In the genomic region with DNA sequence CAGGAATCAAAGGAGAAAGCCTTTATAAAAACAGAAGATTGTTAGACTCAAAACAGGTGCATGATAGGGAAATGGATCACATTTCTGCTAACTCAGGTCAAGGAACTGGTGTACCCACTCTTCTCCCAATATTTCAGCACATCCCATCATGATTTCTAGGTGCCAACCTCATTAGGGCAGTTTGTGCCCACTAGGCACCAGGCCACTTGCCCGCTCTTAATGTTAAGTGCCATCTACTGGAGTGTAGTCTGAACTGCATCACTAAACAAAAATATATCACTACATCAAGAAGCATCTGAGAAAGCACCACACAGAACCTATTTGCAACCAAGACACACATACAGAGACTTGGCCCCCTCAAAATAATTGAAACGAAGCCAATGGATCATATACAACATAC, we compare ENCODE assay signal across 13 cellular contexts.
DNase-seq lines count a peak whose midpoint lies in the region; ATAC-seq and TF ChIP-seq lines count a peak whose summit lies in the region.
"Had no signal": no experiment of that assay in that cellular context is flagged by ENCODE, and none has a peak within 500 bp of the region (broad histone marks: within the 10 kb centered on the region; RNA-seq: fewer than 3 reads in every experiment).

No MANE protein-coding gene starts in this region.

- H3K27me3 ChIP-seq in GM06990 (replicated peaks; ENCODE audit: control insufficient read depth, insufficient read depth, low read length), result no peaks in the 10 kb centered on the region
- H3K27me3 ChIP-seq in WERI-Rb-1 (ENCODE audit: insufficient read depth, low read depth, severe bottlenecking), result no peaks in the 10 kb centered on the region
- H3K27me3 ChIP-seq: dorsolateral prefrontal cortex had no signal

- TF ChIP-seq CTCF in GM06990 (IDR thresholded peaks at IDR 0.05; ENCODE audit: insufficient read depth, low read length, poor library complexity, severe bottlenecking) (peak; percentile 24), WERI-Rb-1 (IDR thresholded peaks at IDR 0.05; ENCODE audit: low read depth, low read length) (peak; percentile 65)

- no peaks in the 10 kb centered on the region for H3K9me3 ChIP-seq in WERI-Rb-1 (ENCODE audit: severe bottlenecking)

- H3K36me3 ChIP-seq in GM06990 (ENCODE audit: control insufficient read depth, insufficient read depth, low read length), result no peaks in the 10 kb centered on the region
- H3K36me3 ChIP-seq in WERI-Rb-1, result no peaks in the 10 kb centered on the region

- no peak overlapping the region for H3K4me3 ChIP-seq in GM06990 (replicated peaks; ENCODE audit: low read depth, low read length)
- no peak overlapping the region for H3K4me3 ChIP-seq in WERI-Rb-1 (ENCODE audit: low read depth, low read length)
- H3K4me3 ChIP-seq: dorsolateral prefrontal cortex had no signal

- intact Hi-C loops in Right ventricle myocardium inferior (cut with DNase I), result no loop called here

- peak; percentile 76 for ATAC-seq in HG02885 (IDR thresholded peaks at IDR 0.05; ENCODE audit: poor library complexity, unreplicated experiment)
- no peak for ATAC-seq in GM19467 (IDR thresholded peaks at IDR 0.05; ENCODE audit: unreplicated experiment)
- ATAC-seq in Right ventricle myocardium inferior, result no peak

- DNase-seq in GM06990 (ENCODE audit: extremely low read depth, insufficient read length) (no peak), WERI-Rb-1 (no peak), iris pigment epithelial cell (ENCODE audit: low read depth) (peak; percentile 7), Right ventricle myocardium inferior (ENCODE audit: missing footprints) (no peak)
- no peak for DNase-seq in stimulated activated naive CD4-positive, alpha-beta T cell (lab: John Stamatoyannopoulos, UW)
- no peak for DNase-seq in activated effector memory CD4-positive, alpha-beta T cell treated with anti-CD3 and anti-CD28 coated beads, Interleukin-2, amount 50 U/mL, for 16 hours
- DNase-seq: activated T-cell treated with anti-CD3 and anti-CD28 coated beads, Interleukin-2, amount 50 U/mL, for 1 hour; dorsolateral prefrontal cortex; GDM1; immature natural killer cell; NCI-H187 had no signal

- no peak overlapping the region for H3K27ac ChIP-seq in WERI-Rb-1
- H3K27ac ChIP-seq: dorsolateral prefrontal cortex had no signal
